8 cellular contexts compared by ENCODE assay signal in the genomic region with DNA sequence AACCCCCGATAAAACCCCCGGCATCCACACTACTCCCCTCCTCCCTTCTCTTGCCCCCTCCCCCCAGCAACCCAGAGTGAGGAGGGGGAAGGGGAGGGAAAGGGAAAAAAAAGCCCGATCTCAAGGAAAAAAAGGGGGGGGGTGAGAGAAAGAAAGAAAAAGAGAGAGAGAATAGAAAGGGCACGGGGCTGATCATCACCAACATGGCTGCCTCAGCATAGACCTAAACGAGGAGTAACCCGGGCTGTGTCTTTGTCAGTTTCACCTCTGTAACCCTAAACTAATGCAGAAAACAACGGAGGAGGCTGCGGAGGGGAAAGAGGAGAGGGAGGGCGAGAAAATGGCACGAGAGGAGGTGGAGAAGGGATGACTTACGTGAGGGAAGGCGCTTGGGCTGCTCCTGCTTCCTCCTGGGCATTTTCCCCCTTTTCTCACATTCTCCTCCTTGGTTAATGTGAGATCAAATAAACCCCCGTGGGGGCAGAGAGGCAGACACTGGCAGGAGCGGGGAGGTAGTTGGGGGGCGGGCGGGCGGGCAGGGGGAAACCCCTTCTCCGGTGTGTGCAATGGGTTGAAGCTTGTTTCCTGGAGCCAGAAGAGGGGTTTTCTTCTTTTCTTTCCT. TPM values are rescaled to one million over a fixed set of nuclear protein-coding genes. Genes with fewer than 3 reads are reported as not detected.
DNase-seq lines count a peak whose midpoint lies in the region; ATAC-seq, FAIRE-seq and TF ChIP-seq lines count a peak whose summit lies in the region.

No MANE protein-coding gene starts in this region.

- peak overlapping the region; percentile 29; the same call in 1 of the 2 replicates for H3K27ac ChIP-seq in MM.1S (ENCODE audit: low read length)
- H3K27ac ChIP-seq in H1 (ENCODE audit: low read depth, low read length), result peak overlapping the region; percentile 85

- POLR2A ChIA-PET in activated CD4-positive, alpha-beta memory T cell treated with anti-CD3 and anti-CD28 coated beads, Interleukin-2, amount 10 ng/mL, durations not matched to agents 7 days and 5 days (lab: Charles Lee), result interaction anchor here (1.4 to 4.5 kb wide), 3 partner anchors 107 to 319 kb away, joined by 4 to 26 read pairs (median 5); partner anchors contain the start of gene MMAA
- POLR2A ChIA-PET in H1 (lab: Charles Lee; ENCODE audit: partially characterized antibody), result no interaction called here

- no peak overlapping the region; the same call in 1 of the 2 replicates for H2AK5ac ChIP-seq in H1 (ENCODE audit: low read depth, low read length)

- H3K36me3 Mint-ChIP-seq in activated CD4-positive, alpha-beta memory T cell treated with anti-CD3 and anti-CD28 coated beads, Interleukin-2, amount 10 ng/mL, durations not matched to agents 7 days and 5 days (ENCODE audit: low read depth), result peaks cover 3% of the 10 kb centered on the region
- H3K36me3 Mint-ChIP-seq in stimulated activated naive CD8-positive, alpha-beta T cell treated with anti-CD3 and anti-CD28 coated beads, Interleukin-15, Interleukin-2, amounts not matched to agents 100 ng/mL and 50 ng/mL, for 24 hours (ENCODE audit: low read depth), result peaks cover 7% of the 10 kb centered on the region

- H2BK20ac ChIP-seq in H1 (ENCODE audit: low read length), result no peak overlapping the region

- peak overlapping the region; percentile 91 for H3K4me3 Mint-ChIP-seq in activated CD4-positive, alpha-beta memory T cell treated with anti-CD3 and anti-CD28 coated beads, Interleukin-2, amount 10 ng/mL, durations not matched to agents 7 days and 5 days
- H3K4me3 Mint-ChIP-seq in stimulated activated naive CD8-positive, alpha-beta T cell treated with anti-CD3 and anti-CD28 coated beads, Interleukin-15, Interleukin-2, amounts not matched to agents 100 ng/mL and 50 ng/mL, for 24 hours, result peak overlapping the region; percentile 98

- FAIRE-seq in H1 (lab: Jason Lieb, UNC), result no peak

- no peak overlapping the region for H3K23ac ChIP-seq in H1 (ENCODE audit: insufficient read length)

- H3K79me1 ChIP-seq in H1 (ENCODE audit: low read depth, low read length), result no peaks in the 10 kb centered on the region; the same call in 1 of the 2 replicates

- H4K8ac ChIP-seq in H1 (ENCODE audit: extremely low read depth, insufficient read depth, low read length), result peak overlapping the region; percentile 57; the same call in 1 of the 2 replicates

- H3F3A ChIP-seq in MM.1S (ENCODE audit: insufficient read depth, low read length), result peaks cover 42% of the 10 kb centered on the region

- H2BK15ac ChIP-seq in H1 (ENCODE audit: low read length), result no peak overlapping the region

- no peak overlapping the region for H2BK120ac ChIP-seq in H1 (replicated peaks; ENCODE audit: low read depth, low read length)

- H3K4me2 ChIP-seq in MM.1S (ENCODE audit: low read depth, low read length), result peak overlapping the region; percentile 67
- H3K4me2 ChIP-seq in H1 (ENCODE audit: insufficient read depth in 1 of 2, low read depth in 2 of 2, low read length in 2 of 2), result peak overlapping the region; percentile 79 to 92

- 3% methylated on average over 10 of the region's 18 CpGs; no CpG with 5 or more reads in 1 of the 2 experiments for WGBS in H1 (ENCODE audit: extremely low coverage in 1 of 2, insufficient coverage in 1 of 2, insufficient read length in 1 of 2, insufficient replicate concordance in 2 of 2, low coverage in 1 of 2, low lambda C conversion rate in 2 of 2, missing lambda C conversion rate in 1 of 2), 2 experiments

- H3K9me2 ChIP-seq in MM.1S (replicated peaks; ENCODE audit: insufficient read depth, low read length), result no peaks in the 10 kb centered on the region

- H3K9ac ChIP-seq in MM.1S (ENCODE audit: low read length) (peak overlapping the region; percentile 65; the same call in 1 of the 2 replicates), H1 (replicated peaks in 1 of 4; ENCODE audit: extremely low read depth in 1 of 4, low read depth in 3 of 4, low read length in 3 of 4) (peak overlapping the region; percentile 83 to 92 (median 88))

- peaks cover 26% of the 10 kb centered on the region for H3K4me1 Mint-ChIP-seq in activated CD4-positive, alpha-beta memory T cell treated with anti-CD3 and anti-CD28 coated beads, Interleukin-2, amount 10 ng/mL, durations not matched to agents 7 days and 5 days
- H3K4me1 Mint-ChIP-seq in stimulated activated naive CD8-positive, alpha-beta T cell treated with anti-CD3 and anti-CD28 coated beads, Interleukin-15, Interleukin-2, amounts not matched to agents 100 ng/mL and 50 ng/mL, for 24 hours (ENCODE audit: low read depth), result peaks cover 44% of the 10 kb centered on the region

- H3K27me3 ChIP-seq in MM.1S (replicated peaks; ENCODE audit: insufficient read depth, low read length) (peaks cover 19% of the 10 kb centered on the region), H1 (replicated peaks in 1 of 4; ENCODE audit: control insufficient read depth in 3 of 4, extremely low read depth in 1 of 4, insufficient read depth in 3 of 4, low read length in 3 of 4) (no peaks in the 10 kb centered on the region)

- H3K27ac Mint-ChIP-seq in activated CD4-positive, alpha-beta memory T cell treated with anti-CD3 and anti-CD28 coated beads, Interleukin-2, amount 10 ng/mL, durations not matched to agents 7 days and 5 days, result peak overlapping the region; percentile 77
- peak overlapping the region; percentile 89 for H3K27ac Mint-ChIP-seq in stimulated activated naive CD8-positive, alpha-beta T cell treated with anti-CD3 and anti-CD28 coated beads, Interleukin-15, Interleukin-2, amounts not matched to agents 100 ng/mL and 50 ng/mL, for 24 hours

- peak overlapping the region; percentile 84; the same call in 1 of the 2 replicates for H3K18ac ChIP-seq in H1 (ENCODE audit: extremely low read depth, low read length)

- H3K4ac ChIP-seq in H1 (replicated peaks; ENCODE audit: insufficient read length, low read depth, low read length), result no peak overlapping the region

- peak overlapping the region; percentile 77 for H3K56ac ChIP-seq in H1 (replicated peaks; ENCODE audit: insufficient read length, low read depth, low read length)

- H3K27me3 Mint-ChIP-seq in activated CD4-positive, alpha-beta memory T cell treated with anti-CD3 and anti-CD28 coated beads, Interleukin-2, amount 10 ng/mL, durations not matched to agents 7 days and 5 days, result peaks cover 12% of the 10 kb centered on the region
- no peaks in the 10 kb centered on the region for H3K27me3 Mint-ChIP-seq in stimulated activated naive CD8-positive, alpha-beta T cell treated with anti-CD3 and anti-CD28 coated beads, Interleukin-15, Interleukin-2, amounts not matched to agents 100 ng/mL and 50 ng/mL, for 24 hours

- H4K20me1 ChIP-seq in MM.1S (ENCODE audit: insufficient read depth, low read length) (no peaks in the 10 kb centered on the region), H1 (replicated peaks in 1 of 2; ENCODE audit: control insufficient read depth in 1 of 2, insufficient read depth in 2 of 2, low read length in 2 of 2) (peaks cover 0 to 4% of the 10 kb centered on the region in 2 experiments)

- TF ChIP-seq EP300 in H1 (IDR thresholded peaks at IDR 0.05; ENCODE audit: borderline replicate concordance in 1 of 2, low read depth in 2 of 2, low read length in 2 of 2), result no peak

- H3K4me1 ChIP-seq in MM.1S (ENCODE audit: low read length), result peaks cover 17% of the 10 kb centered on the region; the same call in 1 of the 2 replicates
- peaks cover 4 to 17% (median 11%) of the 10 kb centered on the region in 4 experiments; a peak in 4 of 7 replicates for H3K4me1 ChIP-seq in H1 (replicated peaks in 1 of 4; ENCODE audit: control insufficient read depth in 3 of 4, insufficient read depth in 4 of 4, low read length in 3 of 4)

- H2AFZ ChIP-seq in MM.1S (ENCODE audit: low read length), result peak overlapping the region; percentile 67
- H2AFZ ChIP-seq in H1 (ENCODE audit: low read length), result no peak overlapping the region

- peak overlapping the region; percentile 45 for H4K91ac ChIP-seq in H1 (replicated peaks; ENCODE audit: insufficient read length, low read length)

- no peak for TF ChIP-seq CTCF in MM.1S (IDR thresholded peaks at IDR 0.05; ENCODE audit: low read length)
- no peak for TF ChIP-seq CTCF in H1 (IDR thresholded peaks at IDR 0.05; ENCODE audit: control extremely low read depth in 1 of 3, insufficient read depth in 1 of 3, low read depth in 1 of 3, low read length in 3 of 3)

- H4K5ac ChIP-seq in H1 (ENCODE audit: insufficient read length, low read depth, low read length), result peak overlapping the region; percentile 77

- H3K9me3 ChIP-seq in MM.1S (replicated peaks; ENCODE audit: insufficient read depth, low read length), result no peaks in the 10 kb centered on the region
- H3K9me3 ChIP-seq in H1 (ENCODE audit: insufficient read depth in 2 of 2, low read depth in 1 of 2, low read length in 1 of 2), result no peaks in the 10 kb centered on the region

- CTCF ChIA-PET in activated CD4-positive, alpha-beta memory T cell treated with anti-CD3 and anti-CD28 coated beads, Interleukin-2, amount 10 ng/mL, durations not matched to agents 7 days and 5 days (lab: Charles Lee), result interaction anchor here (0.6 to 1.3 kb wide), 5 partner anchors 19 to 337 kb away, joined by 3 to 4 read pairs (median 3); no protein-coding TSS in a partner anchor
- CTCF ChIA-PET in H1 (lab: Charles Lee; ENCODE audit: partially characterized antibody), result interaction anchor here (1.1 kb wide), 1 partner anchor 163 kb away, joined by 4 read pairs; no protein-coding TSS in a partner anchor

- no peaks in the 10 kb centered on the region for H3K9me3 Mint-ChIP-seq in activated CD4-positive, alpha-beta memory T cell treated with anti-CD3 and anti-CD28 coated beads, Interleukin-2, amount 10 ng/mL, durations not matched to agents 7 days and 5 days
- no peaks in the 10 kb centered on the region for H3K9me3 Mint-ChIP-seq in stimulated activated naive CD8-positive, alpha-beta T cell treated with anti-CD3 and anti-CD28 coated beads, Interleukin-15, Interleukin-2, amounts not matched to agents 100 ng/mL and 50 ng/mL, for 24 hours

- peak overlapping the region; percentile 93 for H2BK5ac ChIP-seq in H1 (ENCODE audit: low read depth, low read length)

- H3K4me3 ChIP-seq in MM.1S (ENCODE audit: low read length) (peak overlapping the region; percentile 78), H1 (ENCODE audit: extremely low read depth in 1 of 4, insufficient read depth in 2 of 4, low read depth in 3 of 4, low read length in 4 of 4) (peak overlapping the region; percentile 68 to 97 (median 94))

- TF ChIP-seq POLR2A in H1 (IDR thresholded peaks at IDR 0.05; ENCODE audit: control extremely low read depth in 1 of 2, low read depth in 2 of 2, low read length in 2 of 2), result no peak; a peak in 1 of 3 replicates

- no peak for TF ChIP-seq RAD21 in H1 (IDR thresholded peaks at IDR 0.05 in 1 of 2, conservative IDR thresholded peaks at IDR 0.05 in 1 of 2; ENCODE audit: low read depth in 2 of 2, low read length in 2 of 2)

- H3K36me3 ChIP-seq in MM.1S (replicated peaks; ENCODE audit: insufficient read depth, low read length), result no peaks in the 10 kb centered on the region
- no peaks in the 10 kb centered on the region for H3K36me3 ChIP-seq in H1 (ENCODE audit: control insufficient read depth in 2 of 4, insufficient read depth in 4 of 4, low read length in 3 of 4)

- DNase-seq in NOMO-1 treated with DMSO at 0.1 percent for 48 hours (lab: John Stamatoyannopoulos, UW; ENCODE audit: unreplicated experiment), result peak; percentile 15
- DNase-seq in NOMO-1 treated with dmso at 0.1 percent for 144 hours (lab: John Stamatoyannopoulos, UW; ENCODE audit: unreplicated experiment), result no peak
- peak; percentile 31 for DNase-seq in MM.1S
- DNase-seq in activated CD4-positive, alpha-beta memory T cell treated with anti-CD3 and anti-CD28 coated beads, Interleukin-2, amount 10 ng/mL, durations not matched to agents 7 days and 5 days, result peak; percentile 41
- DNase-seq in H1 (ENCODE audit: low read depth in 1 of 2, low spot score in 2 of 2), result peak in 1 of 2 experiments; percentile 48
- DNase-seq in mucosa of gallbladder (ENCODE audit: low spot score), result peak; percentile 22

- no peak for ATAC-seq in GM18498 (IDR thresholded peaks at IDR 0.05; ENCODE audit: unreplicated experiment)

- H3K14ac ChIP-seq in H1 (ENCODE audit: insufficient read length), result no peak overlapping the region

- peaks cover 19% of the 10 kb centered on the region for H3K79me2 ChIP-seq in MM.1S (ENCODE audit: low read length)
- H3K79me2 ChIP-seq in H1 (ENCODE audit: control insufficient read depth in 1 of 2, insufficient read depth in 2 of 2, low read length in 2 of 2), result peaks cover 5 to 38% of the 10 kb centered on the region in 2 experiments

- peaks cover 10% of the 10 kb centered on the region for H3K23me2 ChIP-seq in H1 (ENCODE audit: low read depth, low read length)

- H2BK12ac ChIP-seq in H1 (ENCODE audit: low read depth, low read length), result peak overlapping the region; percentile 91

RNA-seq across cellular contexts. Expression of gene ZNF827, which starts 0.5 kb away (rescaled TPM):
- total RNA-seq in activated CD4-positive, alpha-beta memory T cell treated with anti-CD3 and anti-CD28 coated beads, Interleukin-2, amount 10 ng/mL, durations not matched to agents 7 days and 5 days, result 10 to 100 TPM in 1 of 2 experiments, 1 to 10 TPM in 1; 7.9 to 10.3 TPM
- total RNA-seq in H1 (2021; fragmentation: NEBNext Ultra II Directional; extraction: Animal tissue kit (Norgen Biotek cat#: 25700)), result 23.2 and 25.3 TPM in 2 replicates
- 26.2 and 39.9 TPM in 2 replicates for polyA plus RNA-seq in H1 (2011; rRNA removed)
- polyA plus RNA-seq in H1 (2011; cell fraction: cytosol; rRNA removed), result 20.8 TPM
- 82.2 TPM for polyA plus RNA-seq in H1 (2011; cell fraction: nucleus; rRNA removed)
- 14.2 to 20.2 TPM (median 19.7 TPM) in 4 replicates for polyA plus RNA-seq in H1 (2012, experiment 1 of 2)
- polyA plus RNA-seq in H1 (2012, experiment 2 of 2), result 2.0 TPM
- polyA plus RNA-seq in H1 (2013, experiment 1 of 2), result 15.6 TPM
- polyA plus RNA-seq in H1 (2013, experiment 2 of 2), result 13.2 TPM
- polyA minus RNA-seq in H1 (2011; rRNA and poly(A)+ RNA removed), result 40.4 and 42.2 TPM in 2 replicates
- 30.3 TPM for polyA minus RNA-seq in H1 (2011; cell fraction: cytosol; rRNA and poly(A)+ RNA removed)
- 68.1 TPM for polyA minus RNA-seq in H1 (2011; cell fraction: nucleus; rRNA and poly(A)+ RNA removed)
- total RNA-seq in mucosa of gallbladder, result 20.3 TPM
